Comparison of ENCODE assay signal across 9 cellular contexts in the genomic region with DNA sequence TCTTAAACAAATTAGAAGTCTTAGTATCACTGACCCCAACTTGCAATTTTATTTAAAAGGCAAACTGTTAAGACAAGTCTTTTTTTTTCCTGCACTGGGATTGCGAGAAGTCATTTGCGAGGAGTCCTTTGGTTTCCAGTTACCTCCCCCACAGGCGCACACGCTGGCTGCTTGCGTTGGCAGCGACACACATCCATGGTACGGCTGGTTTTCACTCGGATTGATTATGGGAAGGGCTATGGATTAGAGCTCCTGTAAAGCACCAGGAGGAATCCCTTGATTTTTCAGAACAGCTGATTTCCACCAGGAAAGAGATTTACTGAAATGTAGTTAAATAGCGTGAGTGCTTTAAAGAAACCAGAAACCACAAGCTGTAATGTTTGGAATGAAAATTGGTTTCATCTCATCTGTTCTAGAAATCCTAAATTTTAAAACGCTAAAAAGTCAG. TPM values are rescaled to one million over a fixed set of nuclear protein-coding genes. Genes with fewer than 3 reads are reported as not detected.
DNase-seq lines count a peak whose midpoint lies in the region; ATAC-seq and TF ChIP-seq lines count a peak whose summit lies in the region.
"Had no signal": no experiment of that assay in that cellular context is flagged by ENCODE, and none has a peak within 500 bp of the region (broad histone marks: within the 10 kb centered on the region; RNA-seq: fewer than 3 reads in every experiment).

No MANE protein-coding gene starts in this region.

- H3K4me3 ChIP-seq in epithelial cell of esophagus (ENCODE audit: low read length) (peak overlapping the region; percentile 90), muscle layer of colon (ENCODE audit: low read depth in 1 of 2, low read length in 2 of 2) (peak overlapping the region; percentile 56 to 67)

- no peaks in the 10 kb centered on the region for H3K27me3 ChIP-seq in muscle layer of colon (ENCODE audit: control insufficient read depth in 1 of 2, insufficient read depth in 2 of 2, low read length in 2 of 2)

- peak; percentile 20 for DNase-seq in activated CD4-positive, alpha-beta T cell treated with anti-CD3 and anti-CD28 coated beads for 36 hours
- no peak for DNase-seq in activated CD4-positive, alpha-beta T cell treated with anti-CD3 and anti-CD28 coated beads, Interleukin-2, amount 50 U/mL, for 48 hours
- DNase-seq in RPMI7951 (ENCODE audit: low read depth) (peak; percentile 67), epithelial cell of esophagus (ENCODE audit: low read depth) (peak; percentile 50), T-helper 1 cell (no peak)

- no peaks in the 10 kb centered on the region for H3K9me3 Mint-ChIP-seq in activated CD4-positive, alpha-beta T cell treated with anti-CD3 and anti-CD28 coated beads for 36 hours (ENCODE audit: low read depth)

- POLR2A ChIA-PET in activated CD4-positive, alpha-beta T cell treated with anti-CD3 and anti-CD28 coated beads for 36 hours (lab: Charles Lee), result no interaction called here

- no peak overlapping the region for H3K27ac ChIP-seq in muscle layer of colon (ENCODE audit: low read depth, low read length)

- H3K4me3 Mint-ChIP-seq in activated CD4-positive, alpha-beta T cell treated with anti-CD3 and anti-CD28 coated beads for 36 hours, result peak overlapping the region; percentile 66

- H3K4me1 Mint-ChIP-seq in activated CD4-positive, alpha-beta T cell treated with anti-CD3 and anti-CD28 coated beads for 36 hours, result peaks cover 18% of the 10 kb centered on the region

- H3K9ac ChIP-seq in muscle layer of colon (ENCODE audit: low read length), result peak overlapping the region; percentile 9

- no peaks in the 10 kb centered on the region for H3K4me1 ChIP-seq in muscle layer of colon (ENCODE audit: insufficient read depth, low read length)

- no peaks in the 10 kb centered on the region for H3K36me3 ChIP-seq in muscle layer of colon (ENCODE audit: insufficient read depth, low read length)

- no peak overlapping the region for H3K27ac Mint-ChIP-seq in activated CD4-positive, alpha-beta T cell treated with anti-CD3 and anti-CD28 coated beads for 36 hours

- CTCF ChIA-PET in activated CD4-positive, alpha-beta T cell treated with anti-CD3 and anti-CD28 coated beads for 36 hours (lab: Charles Lee), result interaction anchor here (0.6 to 1.2 kb wide), 4 partner anchors 17 to 123 kb away, joined by 3 to 4 read pairs (median 4); no protein-coding TSS in a partner anchor

- H3K9me3 ChIP-seq in muscle layer of colon (ENCODE audit: low read length), result no peaks in the 10 kb centered on the region

- TF ChIP-seq CTCF in epithelial cell of esophagus (IDR thresholded peaks at IDR 0.05; ENCODE audit: insufficient read depth, low read depth, low read length, missing control alignments), result no peak

- H3K36me3 Mint-ChIP-seq in activated CD4-positive, alpha-beta T cell treated with anti-CD3 and anti-CD28 coated beads for 36 hours (ENCODE audit: low read depth), result no peaks in the 10 kb centered on the region

- intact Hi-C loops in activated CD4-positive, alpha-beta T cell treated with anti-CD3 and anti-CD28 coated beads for 36 hours (cut with DNase I, micrococcal nuclease), result loop anchor here in 1 of 2 experiments (5.0 kb wide), 1 partner anchor 85 kb away; no protein-coding TSS in a partner anchor

- no peak for ATAC-seq in activated CD4-positive, alpha-beta T cell treated with anti-CD3 and anti-CD28 coated beads for 36 hours
- ATAC-seq in HG02884 (IDR thresholded peaks at IDR 0.05; ENCODE audit: unreplicated experiment), result no peak
- no peak for ATAC-seq in GM18498 (IDR thresholded peaks at IDR 0.05; ENCODE audit: unreplicated experiment)

- peaks cover 58% of the 10 kb centered on the region for H3K27me3 Mint-ChIP-seq in activated CD4-positive, alpha-beta T cell treated with anti-CD3 and anti-CD28 coated beads for 36 hours

RNA-seq across cellular contexts. Expression of gene SLC1A3, which starts 0.7 kb away (rescaled TPM):
- total RNA-seq in activated CD4-positive, alpha-beta T cell treated with anti-CD3 and anti-CD28 coated beads for 36 hours, result under 1 TPM; 0.16 TPM
- 48.9 and 58.8 TPM in 2 replicates for total RNA-seq in RPMI7951 (2014; rRNA removed; shearing (Covaris generic))
- total RNA-seq: dermis microvascular lymphatic vessel endothelial cell had no signal

Comparison
In these comparisons a context has a peak if more than half of its experiments do, and no peak if none do; other contexts are left out.
1. DNase-seq: peak in activated CD4-positive, alpha-beta T cell treated with anti-CD3 and anti-CD28 coated beads for 36 hours (single experiment), RPMI7951 (single experiment) and epithelial cell of esophagus (single experiment); none in activated CD4-positive, alpha-beta T cell treated with anti-CD3 and anti-CD28 coated beads, Interleukin-2, amount 50 U/mL, for 48 hours (0 of 2) and T-helper 1 cell (0 of 5).
2. RNA of gene SLC1A3, which starts 0.7 kb away (total RNA-seq): 48.9 to 58.8 TPM in RPMI7951; 0.16 TPM in activated CD4-positive, alpha-beta T cell treated with anti-CD3 and anti-CD28 coated beads for 36 hours; every median in the first group is over 10 times any median in the second.